Comparison of ENCODE assay signal across 8 cellular contexts in the genomic region with DNA sequence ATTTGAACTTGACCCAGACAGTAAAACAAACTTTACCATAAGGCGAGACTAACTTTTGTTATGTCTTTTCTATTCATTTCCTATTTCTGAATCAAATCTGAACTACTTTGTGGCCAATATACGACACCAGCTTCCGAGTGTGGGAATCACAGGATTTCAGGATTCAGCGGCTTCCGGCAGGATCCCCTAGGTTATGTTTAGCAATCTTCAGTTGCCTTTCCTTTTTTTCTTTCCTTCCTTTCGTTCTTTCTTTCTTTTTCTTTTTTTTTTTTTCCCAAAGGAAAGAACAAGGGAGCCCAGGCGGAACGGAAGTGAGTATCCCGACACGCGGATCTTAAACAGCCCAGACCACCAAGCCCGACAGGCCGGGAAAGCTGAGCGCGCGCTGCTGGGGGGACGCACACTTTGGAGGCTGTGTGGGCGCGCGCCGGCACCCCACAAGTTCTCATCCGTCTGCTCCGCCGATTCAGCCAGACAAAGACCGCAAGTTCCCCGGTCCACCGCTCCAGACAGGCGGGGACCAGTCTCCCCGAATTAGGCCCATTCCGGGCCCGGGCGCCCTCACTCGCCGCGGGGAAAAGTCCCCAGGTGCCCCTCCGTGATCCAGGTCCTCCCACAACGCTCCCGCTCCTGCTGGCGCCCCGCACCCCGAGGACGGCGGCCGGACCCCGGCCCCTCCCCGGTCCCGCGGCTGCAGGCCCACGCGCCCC. TPM values are rescaled to one million over a fixed set of nuclear protein-coding genes. Genes with fewer than 3 reads are reported as not detected.
DNase-seq lines count a peak whose midpoint lies in the region; ATAC-seq and TF ChIP-seq lines count a peak whose summit lies in the region.

No MANE protein-coding gene starts in this region.

- H3K4me1 ChIP-seq in HEK293 (ENCODE audit: control insufficient read depth, insufficient read depth, low read length) (no peaks in the 10 kb centered on the region), liver (ENCODE audit: control insufficient read depth in 4 of 4, insufficient read depth in 4 of 4, low read length in 3 of 4) (peaks cover 8 to 37% (median 24%) of the 10 kb centered on the region in 4 donors)

- H3K36me3 Mint-ChIP-seq in CD4-positive, alpha-beta T cell (ENCODE audit: low read depth) = no peaks in the 10 kb centered on the region
- H3K36me3 Mint-ChIP-seq in central memory CD8-positive, alpha-beta T cell (ENCODE audit: insufficient read depth) = peaks cover 15% of the 10 kb centered on the region

- intact Hi-C loops in CD4-positive, alpha-beta T cell (cut with DNase I, micrococcal nuclease) = loop anchor here (2.0 to 5.0 kb wide), 3 partner anchors 26 to 67 kb away; a partner anchor contains a TSS

- POLR2A ChIA-PET in CD4-positive, alpha-beta T cell (lab: Charles Lee) = interaction anchor here (0.6 to 1.8 kb wide), 3 partner anchors 38 to 1066 kb away, joined by 3 to 4 read pairs (median 3); no protein-coding TSS in a partner anchor
- POLR2A ChIA-PET in HEK293 (lab: Yijun Ruan, JAX) = interaction anchor here (0.7 to 1.3 kb wide), 5 partner anchors 10 to 330 kb away, joined by 3 to 5 read pairs (median 3); a partner anchor contains a TSS

- H3K9ac ChIP-seq in liver (ENCODE audit: low read depth in 1 of 2, low read length in 2 of 2) = peak overlapping the region; percentile 58 to 84

- under 1% methylated on average over 50 of the region's 50 CpGs for WGBS in liver

- H3K27me3 Mint-ChIP-seq in CD4-positive, alpha-beta T cell = peaks cover 4% of the 10 kb centered on the region
- H3K27me3 Mint-ChIP-seq in central memory CD8-positive, alpha-beta T cell = peaks cover 15% of the 10 kb centered on the region

- H3K27ac Mint-ChIP-seq in CD4-positive, alpha-beta T cell = peak overlapping the region; percentile 56
- H3K27ac Mint-ChIP-seq in central memory CD8-positive, alpha-beta T cell (ENCODE audit: low read depth) = peak overlapping the region; percentile 78

- peak; percentile 9 to 50 (median 37) for DNase-seq in CD4-positive, alpha-beta T cell
- DNase-seq in T-helper 9 cell (peak; percentile 50), NCI-H510A treated with DMSO at 0.1 percent for 48 hours (lab: John Stamatoyannopoulos, UW) (no peak)
- DNase-seq in central memory CD8-positive, alpha-beta T cell (ENCODE audit: low spot score in 2 of 2) = peak; percentile 40 to 55
- DNase-seq in stimulated activated CD8-positive, alpha-beta memory T cell treated with anti-CD3 and anti-CD28 coated beads, Interleukin-4, amount 100 ng/mL, for 48 hours = peak; percentile 54

- H3K4me3 Mint-ChIP-seq in CD4-positive, alpha-beta T cell = peak overlapping the region; percentile 92
- peak overlapping the region; percentile 87 for H3K4me3 Mint-ChIP-seq in central memory CD8-positive, alpha-beta T cell

- H3K27ac ChIP-seq in CD4-positive, alpha-beta T cell (ENCODE audit: low read depth, low read length) = no peak overlapping the region
- H3K27ac ChIP-seq in HEK293 (ENCODE audit: extremely low read depth, low read depth, low read length) (peak overlapping the region; percentile 51; the same call in 1 of the 2 replicates), liver (ENCODE audit: low read depth in 1 of 2, low read length in 2 of 2) (peak overlapping the region; percentile 77 to 84)

- peak; percentile 28 for ATAC-seq in CD4-positive, alpha-beta T cell (ENCODE audit: poor library complexity)
- ATAC-seq in central memory CD8-positive, alpha-beta T cell (replicated peaks; ENCODE audit: extremely low read depth, poor library complexity, severe bottlenecking) = peak; percentile 59
- no peak for ATAC-seq in GM19035 (IDR thresholded peaks at IDR 0.05; ENCODE audit: unreplicated experiment)

- peaks cover 18% of the 10 kb centered on the region for H3K4me1 Mint-ChIP-seq in CD4-positive, alpha-beta T cell (ENCODE audit: low read depth)
- peaks cover 14% of the 10 kb centered on the region for H3K4me1 Mint-ChIP-seq in central memory CD8-positive, alpha-beta T cell

- no peaks in the 10 kb centered on the region for H3K9me3 Mint-ChIP-seq in CD4-positive, alpha-beta T cell
- no peaks in the 10 kb centered on the region for H3K9me3 Mint-ChIP-seq in central memory CD8-positive, alpha-beta T cell

- no peaks in the 10 kb centered on the region for H3K27me3 ChIP-seq in CD4-positive, alpha-beta T cell (ENCODE audit: control insufficient read depth, insufficient read depth, low read length)
- H3K27me3 ChIP-seq in liver (ENCODE audit: control insufficient read depth in 4 of 4, insufficient read depth in 4 of 4, low read length in 3 of 4) = no peaks in the 10 kb centered on the region

- peaks cover 0 to 4% of the 10 kb centered on the region in 2 experiments; a peak in 2 of 3 replicates for H3K36me3 ChIP-seq in HEK293 (ENCODE audit: control insufficient read depth in 2 of 2, insufficient read depth in 1 of 2, low read length in 2 of 2)
- H3K36me3 ChIP-seq in liver (ENCODE audit: control insufficient read depth in 4 of 4, insufficient read depth in 3 of 4, low read depth in 1 of 4, low read length in 3 of 4) = no peaks in the 10 kb centered on the region

- H3K4me3 ChIP-seq in HEK293 (ENCODE audit: low read depth, low read length) (peak overlapping the region; percentile 70), liver (ENCODE audit: low read depth in 1 of 3, low read length in 3 of 3) (peak overlapping the region; percentile 71 to 93 (median 76))

- CTCF ChIA-PET in CD4-positive, alpha-beta T cell (lab: Charles Lee) = interaction anchor here (0.7 to 2.5 kb wide), 2 partner anchors 27 to 605 kb away, joined by 3 to 7 read pairs; no protein-coding TSS in a partner anchor
- CTCF ChIA-PET in HEK293 (lab: Yijun Ruan, JAX) = interaction anchor here (0.7 to 2.7 kb wide), 4 partner anchors 27 to 48 kb away, joined by 3 to 18 read pairs (median 14); no protein-coding TSS in a partner anchor

- no peak for TF ChIP-seq CTCF in CD4-positive, alpha-beta T cell (IDR thresholded peaks at IDR 0.05)
- TF ChIP-seq CTCF in HEK293 (tag by site-specific recombination; IDR thresholded peaks at IDR 0.05) (no peak), liver (IDR thresholded peaks at IDR 0.05; ENCODE audit: low read depth, low read length, missing input control) (no peak)

- peak; percentile 29 to 39 for TF ChIP-seq RAD21 in liver (IDR thresholded peaks at IDR 0.05)

- no peaks in the 10 kb centered on the region for H3K9me3 ChIP-seq in CD4-positive, alpha-beta T cell (ENCODE audit: control insufficient read depth, low read length)
- H3K9me3 ChIP-seq in HEK293 (ENCODE audit: control insufficient read depth, insufficient read depth, low read depth, low read length) (no peaks in the 10 kb centered on the region), liver (ENCODE audit: control insufficient read depth in 4 of 4, low read length in 3 of 4) (no peaks in the 10 kb centered on the region)

TF ChIP-seq in HEK293, 187 proteins besides CTCF, POLR2A, EP300 and RAD21 (continues in another document):
- TF ChIP-seq ZFHX2 (tag by site-specific recombination; conservative IDR thresholded peaks at IDR 0.05) (peak; percentile 51), ZNF311 (tag by site-specific recombination; IDR thresholded peaks at IDR 0.05; ENCODE audit: borderline replicate concordance) (no peak), ZNF114 (tag by site-specific recombination; IDR thresholded peaks at IDR 0.05) (no peak), ZNF544 (tag by site-specific recombination; IDR thresholded peaks at IDR 0.05) (no peak), ZNF366 (tag by site-specific recombination; conservative IDR thresholded peaks at IDR 0.05) (peak; percentile 72), GLIS2 (tag by site-specific recombination; IDR thresholded peaks at IDR 0.05) (peak; percentile 71), SP3 (tag by site-specific recombination; IDR thresholded peaks at IDR 0.05) (0 out of 2 replicates have a peak, but pooled peaks have one; percentile 16)

TF ChIP-seq in liver, 16 proteins besides CTCF, POLR2A, EP300 and RAD21 (continues in another document):
- TF ChIP-seq FOXA2 (IDR thresholded peaks at IDR 0.05) (no peak), RXRA (IDR thresholded peaks at IDR 0.05) (no peak), GABPA (IDR thresholded peaks at IDR 0.05 in 1 of 2, conservative IDR thresholded peaks at IDR 0.05 in 1 of 2) (no peak)
- TF ChIP-seq, protein P1, sequence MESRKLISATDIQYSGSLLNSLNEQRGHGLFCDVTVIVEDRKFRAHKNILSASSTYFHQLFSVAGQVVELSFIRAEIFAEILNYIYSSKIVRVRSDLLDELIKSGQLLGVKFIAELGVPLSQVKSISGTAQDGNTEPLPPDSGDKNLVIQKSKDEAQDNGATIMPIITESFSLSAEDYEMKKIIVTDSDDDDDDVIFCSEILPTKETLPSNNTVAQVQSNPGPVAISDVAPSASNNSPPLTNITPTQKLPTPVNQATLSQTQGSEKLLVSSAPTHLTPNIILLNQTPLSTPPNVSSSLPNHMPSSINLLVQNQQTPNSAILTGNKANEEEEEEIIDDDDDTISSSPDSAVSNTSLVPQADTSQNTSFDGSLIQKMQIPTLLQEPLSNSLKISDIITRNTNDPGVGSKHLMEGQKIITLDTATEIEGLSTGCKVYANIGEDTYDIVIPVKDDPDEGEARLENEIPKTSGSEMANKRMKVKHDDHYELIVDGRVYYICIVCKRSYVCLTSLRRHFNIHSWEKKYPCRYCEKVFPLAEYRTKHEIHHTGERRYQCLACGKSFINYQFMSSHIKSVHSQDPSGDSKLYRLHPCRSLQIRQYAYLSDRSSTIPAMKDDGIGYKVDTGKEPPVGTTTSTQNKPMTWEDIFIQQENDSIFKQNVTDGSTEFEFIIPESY (IDR thresholded peaks at IDR 0.05) = no peak
- TF ChIP-seq, protein P2, sequence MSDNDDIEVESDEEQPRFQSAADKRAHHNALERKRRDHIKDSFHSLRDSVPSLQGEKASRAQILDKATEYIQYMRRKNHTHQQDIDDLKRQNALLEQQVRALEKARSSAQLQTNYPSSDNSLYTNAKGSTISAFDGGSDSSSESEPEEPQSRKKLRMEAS (IDR thresholded peaks at IDR 0.05) = no peak
- TF ChIP-seq, protein P3, sequence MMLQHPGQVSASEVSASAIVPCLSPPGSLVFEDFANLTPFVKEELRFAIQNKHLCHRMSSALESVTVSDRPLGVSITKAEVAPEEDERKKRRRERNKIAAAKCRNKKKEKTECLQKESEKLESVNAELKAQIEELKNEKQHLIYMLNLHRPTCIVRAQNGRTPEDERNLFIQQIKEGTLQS (IDR thresholded peaks at IDR 0.05) = no peak

RNA-seq across cellular contexts. Expression of a gene that starts 0.5 kb away (rescaled TPM):
- total RNA-seq in CD4-positive, alpha-beta T cell = 1 to 10 TPM; 1.9 to 2.5 TPM
- total RNA-seq in liver = 10 to 100 TPM in 1 of 2 donors, 1 to 10 TPM in 1; 4.7 to 29.5 TPM
- 1 to 10 TPM; 3.4 to 4.7 TPM for polyA plus RNA-seq in liver

RNA-seq across cellular contexts. Expression of a gene that starts 1.3 kb away (rescaled TPM):
- under 1 TPM; 0.64 to 0.77 TPM for total RNA-seq in CD4-positive, alpha-beta T cell
- total RNA-seq in liver = 1 to 10 TPM in 1 of 2 donors, under 1 TPM in 1; 0.93 to 3.0 TPM
- 1 to 10 TPM in 1 of 2 donors, under 1 TPM in 1; 0.60 to 1.9 TPM for polyA plus RNA-seq in liver
